ENCODE assay signal across 11 cellular contexts in genomic region chr6:30493643-30494250, GRCh38. TPM values are rescaled to one million over a fixed set of nuclear protein-coding genes. Genes with fewer than 3 reads are reported as not detected.
A peak's percentile ranks its signal among the peaks of the same experiment; 100 is the strongest.
DNase-seq lines count a peak whose midpoint lies in the region; ATAC-seq and TF ChIP-seq lines count a peak whose summit lies in the region.
"Had no signal": no experiment of that assay in that cellular context is flagged by ENCODE, and none has a peak within 500 bp of the region (broad histone marks: within the 10 kb centered on the region; RNA-seq: fewer than 3 reads in every experiment).

No MANE protein-coding gene starts in this region.

- H3K9me3 ChIP-seq in CD4-positive, alpha-beta T cell (ENCODE audit: control insufficient read depth, low read length) = no peaks in the 10 kb centered on the region

- POLR2A ChIA-PET in CD4-positive, alpha-beta T cell (lab: Charles Lee) = interaction anchor here (0.7 to 8.1 kb wide), 24 partner anchors 9 to 248 kb away, joined by 3 to 226 read pairs (median 6); partner anchors contain the start of genes ABCF1, FLOT1, GNL1 and MDC1

- H3K36me3 Mint-ChIP-seq in CD4-positive, alpha-beta T cell (ENCODE audit: low read depth) = peaks cover 64% of the 10 kb centered on the region
- H3K36me3 Mint-ChIP-seq in HFFc6 (ENCODE audit: low read depth) = peaks cover 26% of the 10 kb centered on the region
- peaks cover 54% of the 10 kb centered on the region for H3K36me3 Mint-ChIP-seq in activated naive CD4-positive, alpha-beta T cell treated with anti-CD3 and anti-CD28 coated beads, Interleukin-2, amount 10 ng/mL, durations not matched to agents 7 days and 5 days

- intact Hi-C loops in CD4-positive, alpha-beta T cell (cut with DNase I, micrococcal nuclease) = loop anchor here in 1 of 2 experiments (2.0 kb wide), 1 partner anchor 15 kb away; no protein-coding TSS in a partner anchor

- peak overlapping the region; percentile 65 for H3K27ac ChIP-seq in CD4-positive, alpha-beta T cell (ENCODE audit: low read depth, low read length)

- H3K27me3 Mint-ChIP-seq in CD4-positive, alpha-beta T cell = no peaks in the 10 kb centered on the region
- H3K27me3 Mint-ChIP-seq in HFFc6 (ENCODE audit: insufficient read depth) = peaks cover 3% of the 10 kb centered on the region; the same call in 1 of the 2 replicates
- H3K27me3 Mint-ChIP-seq in activated naive CD4-positive, alpha-beta T cell treated with anti-CD3 and anti-CD28 coated beads, Interleukin-2, amount 10 ng/mL, durations not matched to agents 7 days and 5 days = peaks cover 6% of the 10 kb centered on the region

- H3K27me3 ChIP-seq in CD4-positive, alpha-beta T cell (ENCODE audit: control insufficient read depth, insufficient read depth, low read length) = no peaks in the 10 kb centered on the region

- CTCF ChIA-PET in CD4-positive, alpha-beta T cell (lab: Charles Lee) = interaction anchor here (0.8 to 5.6 kb wide), 16 partner anchors 9 to 237 kb away, joined by 3 to 64 read pairs (median 4); no protein-coding TSS in a partner anchor
- CTCF ChIA-PET in activated naive CD4-positive, alpha-beta T cell treated with anti-CD3 and anti-CD28 coated beads, Interleukin-2, amount 10 ng/mL, durations not matched to agents 7 days and 5 days (lab: Charles Lee) = interaction anchor here (0.9 to 5.6 kb wide), 15 partner anchors 10 to 100 kb away, joined by 3 to 76 read pairs (median 6); no protein-coding TSS in a partner anchor

- no peak for ATAC-seq in CD4-positive, alpha-beta T cell (ENCODE audit: poor library complexity)

- DNase-seq in CD4-positive, alpha-beta T cell = peak in 6 of 10 experiments; percentile 31 to 62 (median 45)
- DNase-seq in HFFc6 (no peak), lung microvascular endothelial cell (ENCODE audit: low read depth in 2 of 2) (peak; percentile 24 to 31), COLO668 (lab: John Stamatoyannopoulos, UW; ENCODE audit: unreplicated experiment) (no peak), NCI-H524 (lab: John Stamatoyannopoulos, UW) (no peak), SKM-1 (lab: John Stamatoyannopoulos, UW; ENCODE audit: unreplicated experiment) (no peak), Ammon's horn (ENCODE audit: low spot score) (no peak)
- peak; percentile 57 for DNase-seq in activated naive CD4-positive, alpha-beta T cell treated with anti-CD3 and anti-CD28 coated beads, Interleukin-2, amount 10 ng/mL, durations not matched to agents 7 days and 5 days
- DNase-seq: DMS53, NCI-H1694, retina had no signal

- peaks cover 84% of the 10 kb centered on the region for H3K4me1 Mint-ChIP-seq in CD4-positive, alpha-beta T cell (ENCODE audit: low read depth)
- H3K4me1 Mint-ChIP-seq in HFFc6 (ENCODE audit: low read depth) = peaks cover 36% of the 10 kb centered on the region
- H3K4me1 Mint-ChIP-seq in activated naive CD4-positive, alpha-beta T cell treated with anti-CD3 and anti-CD28 coated beads, Interleukin-2, amount 10 ng/mL, durations not matched to agents 7 days and 5 days = peaks cover 68% of the 10 kb centered on the region

- peak overlapping the region; percentile 84 for H3K4me3 Mint-ChIP-seq in CD4-positive, alpha-beta T cell
- no peak overlapping the region for H3K4me3 Mint-ChIP-seq in HFFc6
- peak overlapping the region; percentile 99 for H3K4me3 Mint-ChIP-seq in activated naive CD4-positive, alpha-beta T cell treated with anti-CD3 and anti-CD28 coated beads, Interleukin-2, amount 10 ng/mL, durations not matched to agents 7 days and 5 days

- peak; percentile 31 for TF ChIP-seq CTCF in CD4-positive, alpha-beta T cell (IDR thresholded peaks at IDR 0.05)
- TF ChIP-seq CTCF in HFFc6 (IDR thresholded peaks at IDR 0.05) = peak; percentile 60

- peak overlapping the region; percentile 98 for H3K27ac Mint-ChIP-seq in CD4-positive, alpha-beta T cell
- H3K27ac Mint-ChIP-seq in HFFc6 = no peak overlapping the region
- peak overlapping the region; percentile 76 for H3K27ac Mint-ChIP-seq in activated naive CD4-positive, alpha-beta T cell treated with anti-CD3 and anti-CD28 coated beads, Interleukin-2, amount 10 ng/mL, durations not matched to agents 7 days and 5 days

- H3K9me3 Mint-ChIP-seq in CD4-positive, alpha-beta T cell = no peaks in the 10 kb centered on the region
- no peaks in the 10 kb centered on the region for H3K9me3 Mint-ChIP-seq in HFFc6
- peaks cover 2% of the 10 kb centered on the region for H3K9me3 Mint-ChIP-seq in activated naive CD4-positive, alpha-beta T cell treated with anti-CD3 and anti-CD28 coated beads, Interleukin-2, amount 10 ng/mL, durations not matched to agents 7 days and 5 days

RNA-seq across cellular contexts. Expression of gene HLA-E, which starts 4.4 kb away (rescaled TPM):
- total RNA-seq in CD4-positive, alpha-beta T cell = 1,000 to 10,000 TPM; 1,136 to 1,173 TPM
- 100 to 1,000 TPM; 122 to 131 (median 126) TPM for total RNA-seq in HFFc6 (2021; fragmentation: NEBNext Ultra II Directional; extraction: Animal tissue kit (Norgen Biotek cat#: 25700))
- total RNA-seq in lung microvascular endothelial cell = 440 and 959 TPM in 2 replicates

Comparison
In these comparisons a context has a peak if more than half of its experiments do, and no peak if none do; other contexts are left out.
1. DNase-seq: peak in CD4-positive, alpha-beta T cell (6 of 10), activated naive CD4-positive, alpha-beta T cell treated with anti-CD3 and anti-CD28 coated beads, Interleukin-2, amount 10 ng/mL, durations not matched to agents 7 days and 5 days (single experiment) and lung microvascular endothelial cell (2 of 2); none in HFFc6 (single experiment), COLO668 (single experiment), NCI-H524 (0 of 2), SKM-1 (single experiment) and Ammon's horn (single experiment).